ENCODE assay signal across 1 cellular context in the genomic region with DNA sequence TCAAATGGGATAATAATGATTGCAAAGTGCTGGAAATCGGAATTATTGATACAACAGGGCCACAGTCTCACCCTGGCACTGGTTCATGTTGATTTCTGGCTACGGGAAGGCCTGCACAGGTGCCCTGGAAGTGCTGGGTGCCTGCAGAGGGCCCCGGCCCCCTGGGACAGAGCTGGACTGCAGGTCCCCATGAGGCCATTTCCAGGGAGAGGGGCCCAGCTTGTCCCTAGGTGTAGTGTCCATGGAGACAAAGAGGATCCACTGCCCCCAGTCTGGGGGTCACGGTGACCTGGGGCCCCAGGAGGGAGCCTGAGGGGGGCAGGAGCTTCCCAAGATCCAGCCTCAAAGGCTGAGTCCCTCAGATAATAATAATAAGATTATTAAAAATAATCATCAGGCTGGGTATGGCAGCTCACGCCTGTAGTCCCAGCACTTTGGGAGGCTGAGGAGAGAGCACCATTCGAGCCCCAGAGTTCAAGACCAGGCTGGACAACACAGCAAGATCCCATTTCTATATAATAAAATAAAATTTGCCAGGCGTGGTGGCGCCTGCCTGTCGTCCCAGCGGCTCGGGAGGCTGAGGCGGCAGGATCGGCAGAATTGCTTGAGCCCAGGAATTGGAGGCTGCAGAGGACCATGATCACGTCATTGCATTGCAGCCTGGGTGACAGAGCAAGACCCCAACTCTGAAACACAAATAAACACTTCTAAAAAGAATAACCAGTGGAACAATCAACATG.
TF ChIP-seq lines count a peak whose summit lies in the region.

No MANE protein-coding gene starts in this region.

TF ChIP-seq in HepG2, 621 proteins besides CTCF, POLR2A, EP300 and RAD21 (continued from another document):
- TF ChIP-seq GLI4 (CRISPR knock-in tag; IDR thresholded peaks at IDR 0.05; ENCODE audit: borderline replicate concordance) (no peak), ZBTB1 (CRISPR knock-in tag; IDR thresholded peaks at IDR 0.05; ENCODE audit: borderline replicate concordance) (no peak), ZNF674 (CRISPR knock-in tag; IDR thresholded peaks at IDR 0.05; ENCODE audit: low read depth) (no peak), ZSCAN20 (CRISPR knock-in tag; IDR thresholded peaks at IDR 0.05; ENCODE audit: borderline replicate concordance) (no peak)
TF ChIP-seq in HepG2: peak in this region for 0.
